In genomic region chr1:228900099-228900965, GRCh38 we compare ENCODE assay signal across 10 cellular contexts.
DNase-seq lines count a peak whose midpoint lies in the region; FAIRE-seq and TF ChIP-seq lines count a peak whose summit lies in the region.
"Had no signal": no experiment of that assay in that cellular context is flagged by ENCODE, and none has a peak within 500 bp of the region (broad histone marks: within the 10 kb centered on the region; RNA-seq: fewer than 3 reads in every experiment).

No MANE protein-coding gene starts in this region.

- no peak overlapping the region for H3K23ac ChIP-seq in H1 (ENCODE audit: insufficient read length)

- H2BK5ac ChIP-seq in H1 (ENCODE audit: low read depth, low read length): no peak overlapping the region

- DNase-seq in NCI-H1092 treated with DMSO at 0.1 percent for 48 hours (lab: John Stamatoyannopoulos, UW) (peak; percentile 34), NCI-H1092 (lab: John Stamatoyannopoulos, UW) (no peak), H1 (ENCODE audit: low read depth in 1 of 2, low spot score in 2 of 2) (peak in 1 of 2 experiments; percentile 47), testis (peak; percentile 66), HCEC 1CT (no peak), NCI-H524 (lab: John Stamatoyannopoulos, UW) (no peak), NCI-H1930 (lab: John Stamatoyannopoulos, UW) (no peak)
- DNase-seq: RPMI8226 had no signal

- H3K27ac ChIP-seq in H1 (ENCODE audit: low read depth, low read length) (no peak overlapping the region), muscle layer of colon (ENCODE audit: low read depth, low read length) (peak overlapping the region; percentile 74), testis (no peak overlapping the region)
- H3K27ac ChIP-seq: 22Rv1 had no signal

- CTCF ChIA-PET in H1 (lab: Charles Lee; ENCODE audit: partially characterized antibody): interaction anchor here (0.9 to 1.5 kb wide), 5 partner anchors 49 to 276 kb away, joined by 3 read pairs; no protein-coding TSS in a partner anchor

- TF ChIP-seq CTCF in H1 (IDR thresholded peaks at IDR 0.05; ENCODE audit: control extremely low read depth in 1 of 3, insufficient read depth in 1 of 3, low read depth in 1 of 3, low read length in 3 of 3): no peak
- TF ChIP-seq CTCF in testis (IDR thresholded peaks at IDR 0.05): no peak

- H3K36me3 ChIP-seq in H1 (ENCODE audit: control insufficient read depth in 2 of 4, insufficient read depth in 4 of 4, low read length in 3 of 4) (no peaks in the 10 kb centered on the region), muscle layer of colon (ENCODE audit: insufficient read depth, low read length) (no peaks in the 10 kb centered on the region), testis (ENCODE audit: low read depth, missing control alignments) (no peaks in the 10 kb centered on the region)

- H3K4ac ChIP-seq in H1 (replicated peaks; ENCODE audit: insufficient read length, low read depth, low read length): no peak overlapping the region

- no peak overlapping the region for H2BK15ac ChIP-seq in H1 (ENCODE audit: low read length)

- TF ChIP-seq POLR2A in H1 (IDR thresholded peaks at IDR 0.05; ENCODE audit: control extremely low read depth in 1 of 2, low read depth in 2 of 2, low read length in 2 of 2): no peak
- no peak for TF ChIP-seq POLR2A in testis (IDR thresholded peaks at IDR 0.05)

- peak overlapping the region; percentile 96 for H2AFZ ChIP-seq in H1 (ENCODE audit: low read length)

- H3K79me2 ChIP-seq in H1 (ENCODE audit: control insufficient read depth in 1 of 2, insufficient read depth in 2 of 2, low read length in 2 of 2): no peaks in the 10 kb centered on the region

- no peak overlapping the region for H4K5ac ChIP-seq in H1 (ENCODE audit: insufficient read length, low read depth, low read length)

- no peaks in the 10 kb centered on the region for H3K27me3 ChIP-seq in H1 (replicated peaks in 1 of 4; ENCODE audit: control insufficient read depth in 3 of 4, extremely low read depth in 1 of 4, insufficient read depth in 3 of 4, low read length in 3 of 4)
- no peaks in the 10 kb centered on the region for H3K27me3 ChIP-seq in muscle layer of colon (ENCODE audit: control insufficient read depth in 1 of 2, insufficient read depth in 2 of 2, low read length in 2 of 2)
- H3K27me3 ChIP-seq in testis: no peaks in the 10 kb centered on the region

- 0 out of 2 replicates have a peak overlapping the region, but pooled peaks have one; percentile 46 for H2BK12ac ChIP-seq in H1 (ENCODE audit: low read depth, low read length)

- H3K4me2 ChIP-seq in H1 (ENCODE audit: insufficient read depth in 1 of 2, low read depth in 2 of 2, low read length in 2 of 2): no peak overlapping the region

- H3K18ac ChIP-seq in H1 (ENCODE audit: extremely low read depth, low read length): peak overlapping the region; percentile 24; the same call in 1 of the 2 replicates

- no peaks in the 10 kb centered on the region for H3K79me1 ChIP-seq in H1 (ENCODE audit: low read depth, low read length)

- no peak overlapping the region for H2BK20ac ChIP-seq in H1 (ENCODE audit: low read length)

- H3K4me3 ChIP-seq in H1 (ENCODE audit: extremely low read depth in 1 of 4, insufficient read depth in 2 of 4, low read depth in 3 of 4, low read length in 4 of 4): no peak overlapping the region
- H3K4me3 ChIP-seq in muscle layer of colon (ENCODE audit: low read depth in 1 of 2, low read length in 2 of 2): no peak overlapping the region
- H3K4me3 ChIP-seq in testis: no peak overlapping the region

- H3K9me3 ChIP-seq in H1 (ENCODE audit: insufficient read depth in 2 of 2, low read depth in 1 of 2, low read length in 1 of 2): no peaks in the 10 kb centered on the region
- H3K9me3 ChIP-seq in muscle layer of colon (ENCODE audit: low read length): no peaks in the 10 kb centered on the region
- H3K9me3 ChIP-seq in testis: no peaks in the 10 kb centered on the region

- no peak overlapping the region for H2AK5ac ChIP-seq in H1 (ENCODE audit: low read depth, low read length)

- H4K91ac ChIP-seq in H1 (replicated peaks; ENCODE audit: insufficient read length, low read length): peak overlapping the region; percentile 18

- H3K14ac ChIP-seq in H1 (ENCODE audit: insufficient read length): no peak overlapping the region

- TF ChIP-seq RAD21 in H1 (IDR thresholded peaks at IDR 0.05 in 1 of 2, conservative IDR thresholded peaks at IDR 0.05 in 1 of 2; ENCODE audit: low read depth in 2 of 2, low read length in 2 of 2): no peak

- H4K20me1 ChIP-seq in H1 (replicated peaks in 1 of 2; ENCODE audit: control insufficient read depth in 1 of 2, insufficient read depth in 2 of 2, low read length in 2 of 2): no peaks in the 10 kb centered on the region

- no peak for TF ChIP-seq EP300 in H1 (IDR thresholded peaks at IDR 0.05; ENCODE audit: borderline replicate concordance in 1 of 2, low read depth in 2 of 2, low read length in 2 of 2)

- no peak overlapping the region for H2BK120ac ChIP-seq in H1 (replicated peaks; ENCODE audit: low read depth, low read length)

- POLR2A ChIA-PET in H1 (lab: Charles Lee; ENCODE audit: partially characterized antibody): interaction anchor here (0.6 to 1.4 kb wide), 2 partner anchors 164 to 1021 kb away, joined by 3 to 4 read pairs; no protein-coding TSS in a partner anchor

- H3K9ac ChIP-seq in H1 (replicated peaks in 1 of 4; ENCODE audit: extremely low read depth in 1 of 4, low read depth in 3 of 4, low read length in 3 of 4) (no peak overlapping the region), muscle layer of colon (ENCODE audit: low read length) (peak overlapping the region; percentile 29)

- H3K23me2 ChIP-seq in H1 (ENCODE audit: low read depth, low read length): no peaks in the 10 kb centered on the region

- H3K4me1 ChIP-seq in H1 (replicated peaks in 1 of 4; ENCODE audit: control insufficient read depth in 3 of 4, insufficient read depth in 4 of 4, low read length in 3 of 4) (peaks cover 0 to 12% (median 7%) of the 10 kb centered on the region in 4 experiments; a peak in 5 of 7 replicates), muscle layer of colon (ENCODE audit: insufficient read depth, low read length) (peaks cover 46% of the 10 kb centered on the region), testis (peaks cover 12% of the 10 kb centered on the region)

- no peak overlapping the region for H4K8ac ChIP-seq in H1 (ENCODE audit: extremely low read depth, insufficient read depth, low read length)

- H3K56ac ChIP-seq in H1 (replicated peaks; ENCODE audit: insufficient read length, low read depth, low read length): no peak overlapping the region

- intact Hi-C loops in testis (cut with DNase I; ENCODE audit: low total_unique reads): no loop called here

- no peak for FAIRE-seq in H1 (lab: Jason Lieb, UNC)

- WGBS in H1 (ENCODE audit: extremely low coverage in 1 of 2, insufficient coverage in 1 of 2, insufficient read length in 1 of 2, insufficient replicate concordance in 2 of 2, low coverage in 1 of 2, low lambda C conversion rate in 2 of 2, missing lambda C conversion rate in 1 of 2), 2 experiments: 78% methylated on average over 16 of the region's 17 CpGs; no CpG with 5 or more reads in 1 of the 2 experiments
- 45 to 62% methylated on average over 17 of the region's 17 CpGs for WGBS in testis, 2 donors

TF ChIP-seq in H1, 55 proteins besides CTCF, POLR2A, EP300 and RAD21 (continues in another document):
- no peak for TF ChIP-seq TAF1 (IDR thresholded peaks at IDR 0.05; ENCODE audit: low read depth, low read length)

Comparison
In these comparisons a context has a peak if more than half of its experiments do, and no peak if none do; other contexts are left out.
1. DNase-seq: peak in NCI-H1092 treated with DMSO at 0.1 percent for 48 hours (single experiment) and testis (single experiment); none in NCI-H1092 (single experiment), HCEC 1CT (single experiment), NCI-H524 (0 of 2) and NCI-H1930 (0 of 2).